ENCODE assay signal across 2 cellular contexts in the genomic region with DNA sequence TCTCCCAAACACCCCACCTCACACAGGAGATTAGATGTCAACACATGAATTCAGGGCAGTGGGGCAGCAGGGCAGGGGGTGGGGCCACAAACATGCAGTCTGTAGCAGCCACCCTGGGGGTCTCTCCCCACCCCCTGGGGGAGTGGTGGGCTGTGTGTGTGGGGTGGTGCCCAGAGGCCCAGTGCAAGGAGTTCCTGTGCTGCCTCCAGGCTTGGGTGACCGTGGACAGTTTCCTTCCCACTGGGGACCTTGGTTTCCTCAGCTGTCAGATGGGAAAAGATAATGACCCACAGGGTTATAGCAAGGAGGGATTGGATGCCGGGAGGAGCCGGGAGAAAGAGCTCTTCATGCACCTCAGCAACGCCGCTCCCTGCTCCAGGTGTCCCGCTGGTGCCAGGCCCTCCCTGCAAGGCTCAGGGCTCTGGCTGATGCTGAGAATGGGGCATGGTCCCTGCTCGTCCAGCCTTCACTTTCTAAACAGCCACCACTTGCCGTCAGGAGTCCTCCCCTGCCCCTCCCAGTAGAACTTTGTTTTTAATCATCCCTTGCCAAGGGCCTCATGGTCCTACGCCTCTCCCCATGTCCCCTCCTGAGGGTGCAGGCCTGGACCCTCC.
TF ChIP-seq lines count a peak whose summit lies in the region.

No MANE protein-coding gene starts in this region.

TF ChIP-seq in GM23338, 12 proteins besides CTCF, POLR2A, EP300 and RAD21 (continued from another document):
- no peak for TF ChIP-seq ZNF462 (CRISPR knock-in tag; IDR thresholded peaks at IDR 0.05)
- TF ChIP-seq, protein P1, sequence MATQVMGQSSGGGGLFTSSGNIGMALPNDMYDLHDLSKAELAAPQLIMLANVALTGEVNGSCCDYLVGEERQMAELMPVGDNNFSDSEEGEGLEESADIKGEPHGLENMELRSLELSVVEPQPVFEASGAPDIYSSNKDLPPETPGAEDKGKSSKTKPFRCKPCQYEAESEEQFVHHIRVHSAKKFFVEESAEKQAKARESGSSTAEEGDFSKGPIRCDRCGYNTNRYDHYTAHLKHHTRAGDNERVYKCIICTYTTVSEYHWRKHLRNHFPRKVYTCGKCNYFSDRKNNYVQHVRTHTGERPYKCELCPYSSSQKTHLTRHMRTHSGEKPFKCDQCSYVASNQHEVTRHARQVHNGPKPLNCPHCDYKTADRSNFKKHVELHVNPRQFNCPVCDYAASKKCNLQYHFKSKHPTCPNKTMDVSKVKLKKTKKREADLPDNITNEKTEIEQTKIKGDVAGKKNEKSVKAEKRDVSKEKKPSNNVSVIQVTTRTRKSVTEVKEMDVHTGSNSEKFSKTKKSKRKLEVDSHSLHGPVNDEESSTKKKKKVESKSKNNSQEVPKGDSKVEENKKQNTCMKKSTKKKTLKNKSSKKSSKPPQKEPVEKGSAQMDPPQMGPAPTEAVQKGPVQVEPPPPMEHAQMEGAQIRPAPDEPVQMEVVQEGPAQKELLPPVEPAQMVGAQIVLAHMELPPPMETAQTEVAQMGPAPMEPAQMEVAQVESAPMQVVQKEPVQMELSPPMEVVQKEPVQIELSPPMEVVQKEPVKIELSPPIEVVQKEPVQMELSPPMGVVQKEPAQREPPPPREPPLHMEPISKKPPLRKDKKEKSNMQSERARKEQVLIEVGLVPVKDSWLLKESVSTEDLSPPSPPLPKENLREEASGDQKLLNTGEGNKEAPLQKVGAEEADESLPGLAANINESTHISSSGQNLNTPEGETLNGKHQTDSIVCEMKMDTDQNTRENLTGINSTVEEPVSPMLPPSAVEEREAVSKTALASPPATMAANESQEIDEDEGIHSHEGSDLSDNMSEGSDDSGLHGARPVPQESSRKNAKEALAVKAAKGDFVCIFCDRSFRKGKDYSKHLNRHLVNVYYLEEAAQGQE (IDR thresholded peaks at IDR 0.05; ENCODE audit: unreplicated experiment): no peak
- no peak for TF ChIP-seq STAT1 (IDR thresholded peaks at IDR 0.05; ENCODE audit: unreplicated experiment)
- TF ChIP-seq ETS1 (IDR thresholded peaks at IDR 0.05): no peak
TF ChIP-seq in GM23338: peak in this region for 0.

TF ChIP-seq in WTC11, 78 proteins besides CTCF, POLR2A, EP300 and RAD21 (continued from another document):
- TF ChIP-seq, protein P2, sequence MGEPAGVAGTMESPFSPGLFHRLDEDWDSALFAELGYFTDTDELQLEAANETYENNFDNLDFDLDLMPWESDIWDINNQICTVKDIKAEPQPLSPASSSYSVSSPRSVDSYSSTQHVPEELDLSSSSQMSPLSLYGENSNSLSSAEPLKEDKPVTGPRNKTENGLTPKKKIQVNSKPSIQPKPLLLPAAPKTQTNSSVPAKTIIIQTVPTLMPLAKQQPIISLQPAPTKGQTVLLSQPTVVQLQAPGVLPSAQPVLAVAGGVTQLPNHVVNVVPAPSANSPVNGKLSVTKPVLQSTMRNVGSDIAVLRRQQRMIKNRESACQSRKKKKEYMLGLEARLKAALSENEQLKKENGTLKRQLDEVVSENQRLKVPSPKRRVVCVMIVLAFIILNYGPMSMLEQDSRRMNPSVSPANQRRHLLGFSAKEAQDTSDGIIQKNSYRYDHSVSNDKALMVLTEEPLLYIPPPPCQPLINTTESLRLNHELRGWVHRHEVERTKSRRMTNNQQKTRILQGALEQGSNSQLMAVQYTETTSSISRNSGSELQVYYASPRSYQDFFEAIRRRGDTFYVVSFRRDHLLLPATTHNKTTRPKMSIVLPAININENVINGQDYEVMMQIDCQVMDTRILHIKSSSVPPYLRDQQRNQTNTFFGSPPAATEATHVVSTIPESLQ (CRISPR knock-in tag; IDR thresholded peaks at IDR 0.05): no peak
- TF ChIP-seq, protein P3, sequence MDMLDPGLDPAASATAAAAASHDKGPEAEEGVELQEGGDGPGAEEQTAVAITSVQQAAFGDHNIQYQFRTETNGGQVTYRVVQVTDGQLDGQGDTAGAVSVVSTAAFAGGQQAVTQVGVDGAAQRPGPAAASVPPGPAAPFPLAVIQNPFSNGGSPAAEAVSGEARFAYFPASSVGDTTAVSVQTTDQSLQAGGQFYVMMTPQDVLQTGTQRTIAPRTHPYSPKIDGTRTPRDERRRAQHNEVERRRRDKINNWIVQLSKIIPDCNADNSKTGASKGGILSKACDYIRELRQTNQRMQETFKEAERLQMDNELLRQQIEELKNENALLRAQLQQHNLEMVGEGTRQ (CRISPR knock-in tag; IDR thresholded peaks at IDR 0.05): no peak
- no peak for TF ChIP-seq ZNF263 (CRISPR knock-in tag; IDR thresholded peaks at IDR 0.05; ENCODE audit: low read depth)
- no peak for TF ChIP-seq TEAD4 (CRISPR knock-in tag; IDR thresholded peaks at IDR 0.05)
- no peak for TF ChIP-seq RELA (CRISPR knock-in tag; IDR thresholded peaks at IDR 0.05; ENCODE audit: borderline replicate concordance)
- TF ChIP-seq ESRRA (CRISPR knock-in tag; IDR thresholded peaks at IDR 0.05; ENCODE audit: borderline replicate concordance): no peak
- TF ChIP-seq FOXJ3 (CRISPR knock-in tag; IDR thresholded peaks at IDR 0.05; ENCODE audit: borderline replicate concordance): no peak
- TF ChIP-seq CDX4 (CRISPR knock-in tag; IDR thresholded peaks at IDR 0.05; ENCODE audit: borderline replicate concordance): no peak
- TF ChIP-seq ZMAT4 (CRISPR knock-in tag; IDR thresholded peaks at IDR 0.05): no peak
- no peak for TF ChIP-seq NFE2L1 (CRISPR knock-in tag; IDR thresholded peaks at IDR 0.05)
